20 cellular contexts compared by ENCODE assay signal in the genomic region with DNA sequence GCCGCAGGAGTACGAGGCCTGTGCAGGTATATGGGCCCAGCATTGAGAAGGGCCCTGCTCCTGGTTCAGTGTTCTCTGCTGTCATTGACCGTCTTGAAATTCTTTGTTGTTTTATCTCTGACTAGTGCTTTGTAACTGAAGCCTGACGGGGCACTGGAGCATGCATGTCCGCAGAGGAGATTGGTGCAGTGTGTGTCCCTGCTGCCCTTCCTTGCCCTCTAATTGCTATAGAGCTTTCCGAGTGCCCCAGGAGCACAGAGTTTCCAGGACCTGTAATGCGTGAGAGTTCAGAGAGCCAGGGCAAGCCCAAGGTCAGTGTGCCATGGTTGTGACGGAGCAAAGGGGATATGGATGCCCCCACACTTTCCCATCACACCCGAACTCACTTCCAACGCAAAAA.
DNase-seq lines count a peak whose midpoint lies in the region; ATAC-seq lines count a peak whose summit lies in the region.
"Had no signal": no experiment of that assay in that cellular context is flagged by ENCODE, and none has a peak within 500 bp of the region (broad histone marks: within the 10 kb centered on the region; RNA-seq: fewer than 3 reads in every experiment).

No MANE protein-coding gene starts in this region.

- peaks cover 3 to 9% of the 10 kb centered on the region in 2 donors for H3K4me1 ChIP-seq in neuronal stem cell (ENCODE audit: control insufficient read depth in 2 of 2, insufficient read depth in 1 of 2, low read depth in 1 of 2, low read length in 2 of 2)
- H3K4me1 ChIP-seq: A549, HAP-1 had no signal

- intact Hi-C loops in left ventricle myocardium superior (cut with micrococcal nuclease) (no loop called here), cardiac septum (cut with DNase I) (no loop called here), sciatic nerve (cut with DNase I) (no loop called here)

- H3K4me3 ChIP-seq in neuronal stem cell (ENCODE audit: low read length in 2 of 2) = no peak overlapping the region
- H3K4me3 ChIP-seq: A549, HAP-1 had no signal

- H3K9me3 ChIP-seq in neuronal stem cell (replicated peaks in 1 of 2; ENCODE audit: control insufficient read depth in 2 of 2, insufficient read depth in 1 of 2, low read depth in 1 of 2, low read length in 2 of 2) = no peaks in the 10 kb centered on the region
- H3K9me3 ChIP-seq: A549, HAP-1 had no signal

- no peak overlapping the region for H2BK120ac ChIP-seq in neuronal stem cell (ENCODE audit: low read depth, low read length)

- WGBS in neuronal stem cell (ENCODE audit: extremely low coverage in 2 of 2, insufficient read length in 2 of 2, insufficient replicate concordance in 1 of 2), 2 donors = no CpG with 5 or more reads among the region's 10 CpGs

- H3K4ac ChIP-seq in neuronal stem cell (ENCODE audit: low read length) = no peak overlapping the region

- peak; percentile 61 for ATAC-seq in left ventricle myocardium superior
- ATAC-seq in sciatic nerve = no peak
- ATAC-seq: A549 had no signal

- no peaks in the 10 kb centered on the region for H3K79me1 ChIP-seq in neuronal stem cell (ENCODE audit: low read depth, low read length)

- H3K36me3 ChIP-seq in neuronal stem cell (replicated peaks in 1 of 2; ENCODE audit: control insufficient read depth in 2 of 2, insufficient read depth in 2 of 2, low read length in 2 of 2) = no peaks in the 10 kb centered on the region
- H3K36me3 ChIP-seq: HAP-1 had no signal

- H3K14ac ChIP-seq in neuronal stem cell (ENCODE audit: low read length) = no peak overlapping the region

- H3K23ac ChIP-seq in neuronal stem cell (ENCODE audit: low read depth, low read length, poor library complexity) = no peak overlapping the region

- H4K91ac ChIP-seq in neuronal stem cell (ENCODE audit: low read depth, low read length, poor library complexity) = no peak overlapping the region

- H3K4me2 ChIP-seq in neuronal stem cell (ENCODE audit: insufficient read depth, low read length, poor library complexity, severe bottlenecking) = no peak overlapping the region
- H3K4me2 ChIP-seq: A549 had no signal

- H2AFZ ChIP-seq in neuronal stem cell (ENCODE audit: low read length) = peak overlapping the region; percentile 11

- DNase-seq in left ventricle myocardium superior (no peak), cardiac septum (ENCODE audit: low spot score) (no peak), left kidney (ENCODE audit: low read depth, low spot score) (peak; percentile 72), neuronal stem cell (ENCODE audit: low spot score) (no peak), kidney tubule cell (ENCODE audit: low spot score) (no peak), inferior parietal cortex (ENCODE audit: extremely low spot score) (no peak), sciatic nerve (ENCODE audit: low spot score) (no peak)
- DNase-seq: 8988T; ACHN; C1 segment of cervical spinal cord; Calu3; CD4-positive, alpha-beta memory T cell; COR-L47; DMS53; DMS79 treated with DMSO at 0.1 percent for 48 hours; GF-D8; GOT3; HFFc6 had no signal

- peak overlapping the region; percentile 4 for H2BK12ac ChIP-seq in neuronal stem cell (ENCODE audit: low read length)

- no peak overlapping the region for H2BK5ac ChIP-seq in neuronal stem cell (ENCODE audit: low read length)

- no peak overlapping the region for H3K9ac ChIP-seq in neuronal stem cell (ENCODE audit: low read depth, low read length, poor library complexity)

- H3K27me3 ChIP-seq in neuronal stem cell (ENCODE audit: control insufficient read depth in 3 of 3, insufficient read depth in 3 of 3, low read depth in 1 of 3, low read length in 3 of 3) = no peaks in the 10 kb centered on the region

- H3K27ac ChIP-seq in neuronal stem cell (replicated peaks; ENCODE audit: low read length) = no peak overlapping the region
- H3K27ac ChIP-seq: A549 had no signal

- H2BK15ac ChIP-seq in neuronal stem cell (ENCODE audit: low read length) = no peak overlapping the region

- peak overlapping the region; percentile 5 for H3K18ac ChIP-seq in neuronal stem cell (ENCODE audit: low read length)

- H2AK5ac ChIP-seq in neuronal stem cell (ENCODE audit: low read depth, low read length) = no peak overlapping the region

- H4K8ac ChIP-seq in neuronal stem cell (ENCODE audit: low read depth, low read length) = no peak overlapping the region
